1 cellular context compared by ENCODE assay signal in genomic region chr4:82561745-82562552, GRCh38.
A peak's percentile ranks its signal among the peaks of the same experiment; 100 is the strongest.
TF ChIP-seq lines count a peak whose summit lies in the region.

Gene TMEM150C (minus strand): TSS chr4:82561988. CDS start chr4:82504657, 57,331 bp downstream.

TF ChIP-seq in HepG2, 621 proteins besides CTCF, POLR2A, EP300 and RAD21 (continued from another document):
- TF ChIP-seq ZNF362 (CRISPR knock-in tag; IDR thresholded peaks at IDR 0.05; ENCODE audit: borderline replicate concordance) (peak; percentile 53; the same call in 1 of the 2 replicates), ZFY (CRISPR knock-in tag; IDR thresholded peaks at IDR 0.05) (no peak), LBX2 (CRISPR knock-in tag; IDR thresholded peaks at IDR 0.05; ENCODE audit: borderline replicate concordance) (no peak), SMAD9 (CRISPR knock-in tag; IDR thresholded peaks at IDR 0.05) (no peak), CEBPB (IDR thresholded peaks at IDR 0.05; ENCODE audit: borderline replicate concordance, low read depth, low read length) (no peak), SALL2 (CRISPR knock-in tag; IDR thresholded peaks at IDR 0.05) (no peak), DRAP1 (CRISPR knock-in tag; IDR thresholded peaks at IDR 0.05) (no peak), BRCA1 (CRISPR knock-in tag; IDR thresholded peaks at IDR 0.05) (no peak), ZFX (CRISPR knock-in tag; IDR thresholded peaks at IDR 0.05; ENCODE audit: low read depth) (peak; percentile 27; the same call in 1 of the 2 replicates), MED1 (CRISPR knock-in tag; IDR thresholded peaks at IDR 0.05) (no peak), MAX (IDR thresholded peaks at IDR 0.05) (peak; percentile 39; the same call in 1 of the 2 replicates), NFKB2 (CRISPR knock-in tag; IDR thresholded peaks at IDR 0.05; ENCODE audit: borderline replicate concordance) (no peak), TBX2 (CRISPR knock-in tag; IDR thresholded peaks at IDR 0.05; ENCODE audit: borderline replicate concordance) (no peak), ZNF644 (CRISPR knock-in tag; IDR thresholded peaks at IDR 0.05; ENCODE audit: low read depth) (no peak), TCF12 (IDR thresholded peaks at IDR 0.05) (no peak), TCF12 (CRISPR knock-in tag; IDR thresholded peaks at IDR 0.05) (no peak), AKAP8 (CRISPR knock-in tag; IDR thresholded peaks at IDR 0.05) (no peak), GTF2F1 (IDR thresholded peaks at IDR 0.05; ENCODE audit: low read length) (no peak), ZFP91 (CRISPR knock-in tag; IDR thresholded peaks at IDR 0.05; ENCODE audit: borderline replicate concordance) (no peak), SALL1 (CRISPR knock-in tag; IDR thresholded peaks at IDR 0.05) (peak; percentile 17; the same call in 1 of the 2 replicates), ZNF747 (CRISPR knock-in tag; IDR thresholded peaks at IDR 0.05; ENCODE audit: borderline replicate concordance) (no peak), SCMH1 (CRISPR knock-in tag; IDR thresholded peaks at IDR 0.05; ENCODE audit: borderline replicate concordance) (no peak)
